16 cellular contexts compared by ENCODE assay signal in genomic region chr6:119224095-119224701, GRCh38.
A peak's percentile ranks its signal among the peaks of the same experiment; 100 is the strongest.
DNase-seq lines count a peak whose midpoint lies in the region; ATAC-seq, FAIRE-seq and TF ChIP-seq lines count a peak whose summit lies in the region.
"Had no signal": no experiment of that assay in that cellular context is flagged by ENCODE, and none has a peak within 500 bp of the region (broad histone marks: within the 10 kb centered on the region; RNA-seq: fewer than 3 reads in every experiment).

No MANE protein-coding gene starts in this region.

- POLR2A ChIA-PET in HEK293T (lab: Yijun Ruan, JAX) (no interaction called here), K562 (lab: Yijun Ruan, JAX) (interaction anchor here (0.8 to 1.8 kb wide), 4 partner anchors 8 to 18 kb away, joined by 3 to 7 read pairs (median 3); no protein-coding TSS in a partner anchor)

- H3K4me1 ChIP-seq in K562 (replicated peaks in 1 of 2; ENCODE audit: control insufficient read depth in 2 of 2, insufficient read depth in 2 of 2, low read length in 2 of 2) (peaks cover 0 to 4% of the 10 kb centered on the region in 2 experiments; a peak in 4 of 5 replicates), testis (no peaks in the 10 kb centered on the region)
- H3K4me1 ChIP-seq: A549, HAP-1 had no signal

- H3K36me3 ChIP-seq in K562 (ENCODE audit: control insufficient read depth, insufficient read depth, low read length) (peaks cover 34% of the 10 kb centered on the region; the same call in 2 of the 3 replicates), testis (ENCODE audit: low read depth, missing control alignments) (no peaks in the 10 kb centered on the region)
- H3K36me3 ChIP-seq: HAP-1 had no signal

- 86% methylated on average over 4 of the region's 4 CpGs for WGBS in K562 (ENCODE audit: insufficient coverage, low coverage, missing lambda C conversion rate)
- WGBS in testis, 2 donors: 85 to 89% methylated on average over 4 of the region's 4 CpGs

- H3K27me3 ChIP-seq in K562 (ENCODE audit: control insufficient read depth in 2 of 2, insufficient read depth in 2 of 2, low read length in 2 of 2): no peaks in the 10 kb centered on the region
- H3K27me3 ChIP-seq in testis: no peaks in the 10 kb centered on the region

- no peak for TF ChIP-seq RAD21 in K562 (CRISPR knock-in tag; conservative IDR thresholded peaks at IDR 0.05 in 1 of 2, IDR thresholded peaks at IDR 0.05 in 1 of 2)

- peaks cover 89% of the 10 kb centered on the region for H3K79me2 ChIP-seq in K562 (ENCODE audit: control insufficient read depth, insufficient read depth, low read length)

- in situ Hi-C loops in K562 (cut with MboI): no loop called here

- peak; percentile 9 for ATAC-seq in K562
- ATAC-seq: A549 had no signal

- no TSS peak for BruUV-seq in K562 (replicated peaks; lab: Mats Ljungman, UMichigan)

- no peak for FAIRE-seq in K562 (lab: Jason Lieb, UNC)
- FAIRE-seq: A549, GM12892 had no signal

- no peak for TF ChIP-seq CTCF in K562 (IDR thresholded peaks at IDR 0.05 in 2 of 3, conservative IDR thresholded peaks at IDR 0.05 in 1 of 3; ENCODE audit: insufficient read depth in 2 of 3, low read depth in 1 of 3, low read length in 3 of 3)
- TF ChIP-seq CTCF in testis (IDR thresholded peaks at IDR 0.05): no peak

- no peaks in the 10 kb centered on the region for H4K20me1 ChIP-seq in K562 (replicated peaks; ENCODE audit: control insufficient read depth, insufficient read depth, low read length)

- H2AFZ ChIP-seq in K562 (ENCODE audit: low read depth, low read length): no peak overlapping the region

- CTCF ChIA-PET in HEK293T (lab: Yijun Ruan, JAX): no interaction called here
- CTCF ChIA-PET in K562 (lab: Yijun Ruan, JAX; ENCODE audit: low intra/inter-chr PET ratio): no interaction called here

- DNase-seq in COR-L47 (lab: John Stamatoyannopoulos, UW) (peak; percentile 37), HEK293T (ENCODE audit: extremely low spot score) (no peak), NCI-H2081 treated with DMSO at 0.1 percent for 48 hours (lab: John Stamatoyannopoulos, UW) (peak; percentile 7), K562 (ENCODE audit: extremely low read depth in 1 of 4, low spot score in 3 of 4) (no peak), testis (no peak), NCI-H1048 (lab: John Stamatoyannopoulos, UW) (no peak)
- DNase-seq in stimulated activated CD4-positive, alpha-beta T cell treated with anti-CD3 and anti-CD28 coated beads, Interleukin-4, amount 100 ng/mL, for 1 hour: no peak
- DNase-seq: CD4-positive, alpha-beta T cell; NCI-H1417 treated with DMSO at 0.1 percent for 48 hours; NCI-H2227 treated with DMSO at 0.1 percent for 48 hours; NCI-H526 treated with DMSO at 0.1 percent for 48 hours; SHP77 had no signal

- H3K4me3 ChIP-seq in K562 (no peak overlapping the region), testis (no peak overlapping the region)
- H3K4me3 ChIP-seq: A549, HAP-1, SK-N-MC had no signal

- no peak for TF ChIP-seq EP300 in K562 (IDR thresholded peaks at IDR 0.05; ENCODE audit: low read length)

- TF ChIP-seq POLR2A in K562 (conservative IDR thresholded peaks at IDR 0.05): no peak
- no peak for TF ChIP-seq POLR2A in testis (IDR thresholded peaks at IDR 0.05)

- H3K9me1 ChIP-seq in K562 (ENCODE audit: control insufficient read depth, insufficient read depth, low read length): no peaks in the 10 kb centered on the region

- H3K9me3 ChIP-seq in K562 (replicated peaks; ENCODE audit: control insufficient read depth, insufficient read depth, low read depth, low read length): no peaks in the 10 kb centered on the region
- H3K9me3 ChIP-seq in testis: no peaks in the 10 kb centered on the region
- H3K9me3 ChIP-seq: A549, HAP-1 had no signal

- H3K4me2 ChIP-seq in K562 (ENCODE audit: insufficient read depth, low read length): no peak overlapping the region
- H3K4me2 ChIP-seq: A549 had no signal

- no peak overlapping the region for H3K9ac ChIP-seq in K562 (ENCODE audit: insufficient read depth in 1 of 2, low read depth in 2 of 2, low read length in 2 of 2)

- H3K27ac ChIP-seq in K562 (ENCODE audit: extremely low read depth, low read depth, low read length): no peak overlapping the region
- no peak overlapping the region for H3K27ac ChIP-seq in testis
- H3K27ac ChIP-seq: A549, SK-N-MC had no signal

- intact Hi-C loops in K562 (cut with micrococcal nuclease) (no loop called here), testis (cut with DNase I; ENCODE audit: low total_unique reads) (no loop called here)

TF ChIP-seq in HEK293T, 16 proteins besides CTCF, POLR2A, EP300 and RAD21:
- TF ChIP-seq LEF1 (IDR thresholded peaks at IDR 0.05; ENCODE audit: borderline replicate concordance) (no peak), FOXK2 (IDR thresholded peaks at IDR 0.05) (no peak), PKNOX1 (IDR thresholded peaks at IDR 0.05) (0 out of 2 replicates have a peak, but pooled peaks have one; percentile 3), ZNF384 (IDR thresholded peaks at IDR 0.05) (no peak)

TF ChIP-seq in K562, 482 proteins besides CTCF, POLR2A, EP300 and RAD21:
- TF ChIP-seq ZNF398 (CRISPR knock-in tag; IDR thresholded peaks at IDR 0.05): no peak
- no peak for TF ChIP-seq ZNF764 (CRISPR knock-in tag; IDR thresholded peaks at IDR 0.05; ENCODE audit: low read depth)
- TF ChIP-seq POLR3A (IDR thresholded peaks at IDR 0.05; ENCODE audit: borderline replicate concordance, extremely low read depth, insufficient read depth, insufficient read length): no peak
- TF ChIP-seq ILK (tag; IDR thresholded peaks at IDR 0.05; ENCODE audit: borderline replicate concordance, low read depth): no peak
- no peak for TF ChIP-seq ZNF239 (CRISPR knock-in tag; IDR thresholded peaks at IDR 0.05)
- no peak for TF ChIP-seq MYNN (IDR thresholded peaks at IDR 0.05)
- no peak for TF ChIP-seq MYNN (CRISPR knock-in tag; IDR thresholded peaks at IDR 0.05)
- TF ChIP-seq ETV5 (CRISPR knock-in tag; IDR thresholded peaks at IDR 0.05; ENCODE audit: low read depth): no peak
- TF ChIP-seq MCM2 (IDR thresholded peaks at IDR 0.05; ENCODE audit: low read depth): no peak
- TF ChIP-seq RERE (CRISPR knock-in tag; IDR thresholded peaks at IDR 0.05; ENCODE audit: borderline replicate concordance): no peak
- no peak for TF ChIP-seq CBFA2T2 (conservative IDR thresholded peaks at IDR 0.05)
- no peak for TF ChIP-seq NCOA2 (IDR thresholded peaks at IDR 0.05; ENCODE audit: partially characterized antibody in 2 of 2)
- TF ChIP-seq XRCC5 (IDR thresholded peaks at IDR 0.05; ENCODE audit: low read depth, low read length): no peak
- TF ChIP-seq ZNF41 (CRISPR knock-in tag; conservative IDR thresholded peaks at IDR 0.05): no peak

Comparison
In these comparisons a context has a peak if more than half of its experiments do, and no peak if none do; other contexts are left out.
1. DNase-seq: peak in COR-L47 (single experiment) and NCI-H2081 treated with DMSO at 0.1 percent for 48 hours (single experiment); none in HEK293T (single experiment), K562 (0 of 4), stimulated activated CD4-positive, alpha-beta T cell treated with anti-CD3 and anti-CD28 coated beads, Interleukin-4, amount 100 ng/mL, for 1 hour (single experiment), testis (single experiment) and NCI-H1048 (single experiment).